ENCODE assay signal across 13 cellular contexts in genomic region chr5:156188026-156188425, GRCh38.
A peak's percentile ranks its signal among the peaks of the same experiment; 100 is the strongest.
DNase-seq lines count a peak whose midpoint lies in the region; ATAC-seq and TF ChIP-seq lines count a peak whose summit lies in the region.
"Had no signal": no experiment of that assay in that cellular context is flagged by ENCODE, and none has a peak within 500 bp of the region (broad histone marks: within the 10 kb centered on the region; RNA-seq: fewer than 3 reads in every experiment).

No MANE protein-coding gene starts in this region.

- no peaks in the 10 kb centered on the region for H3K4me1 ChIP-seq in psoas muscle

- H3K9me3 ChIP-seq in psoas muscle, result no peaks in the 10 kb centered on the region

- H3K27me3 ChIP-seq in psoas muscle (ENCODE audit: insufficient read depth in 3 of 3, low read length in 2 of 3), result no peaks in the 10 kb centered on the region

- DNase-seq in NCI-H748 (lab: John Stamatoyannopoulos, UW; ENCODE audit: unreplicated experiment) (peak; percentile 40), NCI-H748 treated with DMSO at 0.1 percent for 48 hours (lab: John Stamatoyannopoulos, UW) (no peak), HCEC 1CT (peak; percentile 50), fibroblast of mammary gland (ENCODE audit: low read depth) (peak; percentile 43), GM03348 (ENCODE audit: low spot score) (no peak), RKO (ENCODE audit: low spot score) (no peak), psoas muscle (no peak)
- no peak for DNase-seq in activated CD4-positive, alpha-beta T cell treated with anti-CD3 and anti-CD28 coated beads, Interleukin-2, amount 50 U/mL, for 48 hours
- DNase-seq: CD8-positive, alpha-beta T cell; DMS153; Kasumi-1; NCI-H1417 treated with DMSO at 0.1 percent for 48 hours; PC-3 had no signal

- intact Hi-C loops in psoas muscle (cut with DNase I), result no loop called here

- ATAC-seq in psoas muscle, result no peak
- ATAC-seq: CD8-positive, alpha-beta T cell; PC-3 had no signal

- WGBS in psoas muscle, 3 donors, result 29 to 38% (median 32%) methylated on average over 3 of the region's 3 CpGs

- no peak overlapping the region for H3K4me3 ChIP-seq in fibroblast of mammary gland (ENCODE audit: control insufficient read depth, low read depth, low read length)
- no peak overlapping the region for H3K4me3 ChIP-seq in psoas muscle

- H3K27ac ChIP-seq in psoas muscle, result no peak overlapping the region

- TF ChIP-seq CTCF in fibroblast of mammary gland (conservative IDR thresholded peaks at IDR 0.05; ENCODE audit: control insufficient read depth, insufficient read depth, low read depth, low read length) (no peak), psoas muscle (IDR thresholded peaks at IDR 0.05) (no peak)

- no peaks in the 10 kb centered on the region for H3K36me3 ChIP-seq in psoas muscle (ENCODE audit: insufficient read depth in 1 of 2, low read depth in 1 of 2)

Comparison
In these comparisons a context has a peak if more than half of its experiments do, and no peak if none do; other contexts are left out.
1. DNase-seq: peak in NCI-H748 (single experiment), HCEC 1CT (single experiment) and fibroblast of mammary gland (single experiment); none in NCI-H748 treated with DMSO at 0.1 percent for 48 hours (single experiment), activated CD4-positive, alpha-beta T cell treated with anti-CD3 and anti-CD28 coated beads, Interleukin-2, amount 50 U/mL, for 48 hours (0 of 2), GM03348 (single experiment), RKO (single experiment) and psoas muscle (0 of 2).